ENCODE assay signal across 1 cellular context in the genomic region with DNA sequence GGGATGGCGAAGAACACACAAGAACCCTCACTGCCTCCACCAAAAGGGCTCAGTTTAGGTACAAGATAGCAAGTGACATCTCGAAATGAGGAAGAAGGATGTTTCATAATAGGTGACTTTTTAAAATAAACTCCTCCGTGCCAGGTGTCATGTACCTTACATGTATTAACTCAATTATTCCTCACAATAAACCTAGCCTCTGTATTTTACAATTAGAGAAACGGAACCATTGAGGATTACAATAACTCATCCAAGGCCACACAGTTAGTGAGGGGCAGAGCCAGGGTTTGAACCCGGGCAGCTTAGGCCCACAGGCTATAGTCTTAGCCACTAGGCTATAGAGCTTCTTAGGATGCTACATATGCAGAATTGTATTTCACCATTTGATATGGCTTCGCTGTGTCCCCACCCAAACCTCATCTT.
A peak's percentile ranks its signal among the peaks of the same experiment; 100 is the strongest.
TF ChIP-seq lines count a peak whose summit lies in the region.

No MANE protein-coding gene starts in this region.

TF ChIP-seq in HEK293, 187 proteins besides CTCF, POLR2A, EP300 and RAD21 (continued from another document and continues in another):
- TF ChIP-seq, protein P1, sequence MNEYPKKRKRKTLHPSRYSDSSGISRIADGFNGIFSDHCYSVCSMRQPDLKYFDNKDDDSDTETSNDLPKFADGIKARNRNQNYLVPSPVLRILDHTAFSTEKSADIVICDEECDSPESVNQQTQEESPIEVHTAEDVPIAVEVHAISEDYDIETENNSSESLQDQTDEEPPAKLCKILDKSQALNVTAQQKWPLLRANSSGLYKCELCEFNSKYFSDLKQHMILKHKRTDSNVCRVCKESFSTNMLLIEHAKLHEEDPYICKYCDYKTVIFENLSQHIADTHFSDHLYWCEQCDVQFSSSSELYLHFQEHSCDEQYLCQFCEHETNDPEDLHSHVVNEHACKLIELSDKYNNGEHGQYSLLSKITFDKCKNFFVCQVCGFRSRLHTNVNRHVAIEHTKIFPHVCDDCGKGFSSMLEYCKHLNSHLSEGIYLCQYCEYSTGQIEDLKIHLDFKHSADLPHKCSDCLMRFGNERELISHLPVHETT (tag by site-specific recombination; IDR thresholded peaks at IDR 0.05): peak; percentile 30; the same call in 1 of the 2 replicates
- no peak for TF ChIP-seq KLF9 (tag by site-specific recombination; IDR thresholded peaks at IDR 0.05; ENCODE audit: low read depth)
- TF ChIP-seq ZNF266 (tag by site-specific recombination; IDR thresholded peaks at IDR 0.05; ENCODE audit: low read depth): no peak
- TF ChIP-seq, protein P2, sequence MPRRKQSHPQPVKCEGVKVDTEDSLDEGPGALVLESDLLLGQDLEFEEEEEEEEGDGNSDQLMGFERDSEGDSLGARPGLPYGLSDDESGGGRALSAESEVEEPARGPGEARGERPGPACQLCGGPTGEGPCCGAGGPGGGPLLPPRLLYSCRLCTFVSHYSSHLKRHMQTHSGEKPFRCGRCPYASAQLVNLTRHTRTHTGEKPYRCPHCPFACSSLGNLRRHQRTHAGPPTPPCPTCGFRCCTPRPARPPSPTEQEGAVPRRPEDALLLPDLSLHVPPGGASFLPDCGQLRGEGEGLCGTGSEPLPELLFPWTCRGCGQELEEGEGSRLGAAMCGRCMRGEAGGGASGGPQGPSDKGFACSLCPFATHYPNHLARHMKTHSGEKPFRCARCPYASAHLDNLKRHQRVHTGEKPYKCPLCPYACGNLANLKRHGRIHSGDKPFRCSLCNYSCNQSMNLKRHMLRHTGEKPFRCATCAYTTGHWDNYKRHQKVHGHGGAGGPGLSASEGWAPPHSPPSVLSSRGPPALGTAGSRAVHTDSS (tag by site-specific recombination; IDR thresholded peaks at IDR 0.05): peak; percentile 51
- TF ChIP-seq, protein P3, sequence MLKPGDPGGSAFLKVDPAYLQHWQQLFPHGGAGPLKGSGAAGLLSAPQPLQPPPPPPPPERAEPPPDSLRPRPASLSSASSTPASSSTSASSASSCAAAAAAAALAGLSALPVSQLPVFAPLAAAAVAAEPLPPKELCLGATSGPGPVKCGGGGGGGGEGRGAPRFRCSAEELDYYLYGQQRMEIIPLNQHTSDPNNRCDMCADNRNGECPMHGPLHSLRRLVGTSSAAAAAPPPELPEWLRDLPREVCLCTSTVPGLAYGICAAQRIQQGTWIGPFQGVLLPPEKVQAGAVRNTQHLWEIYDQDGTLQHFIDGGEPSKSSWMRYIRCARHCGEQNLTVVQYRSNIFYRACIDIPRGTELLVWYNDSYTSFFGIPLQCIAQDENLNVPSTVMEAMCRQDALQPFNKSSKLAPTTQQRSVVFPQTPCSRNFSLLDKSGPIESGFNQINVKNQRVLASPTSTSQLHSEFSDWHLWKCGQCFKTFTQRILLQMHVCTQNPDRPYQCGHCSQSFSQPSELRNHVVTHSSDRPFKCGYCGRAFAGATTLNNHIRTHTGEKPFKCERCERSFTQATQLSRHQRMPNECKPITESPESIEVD (tag by site-specific recombination; IDR thresholded peaks at IDR 0.05): peak; percentile 48; the same call in 1 of the 2 replicates
- TF ChIP-seq RBAK (tag by site-specific recombination; IDR thresholded peaks at IDR 0.05): no peak
- peak; percentile 33; the same call in 1 of the 2 replicates for TF ChIP-seq ZNF501 (tag by site-specific recombination; IDR thresholded peaks at IDR 0.05)
- no peak for TF ChIP-seq ZNF776 (tag by site-specific recombination; IDR thresholded peaks at IDR 0.05; ENCODE audit: borderline replicate concordance)
- no peak for TF ChIP-seq ZNF433 (tag by site-specific recombination; IDR thresholded peaks at IDR 0.05; ENCODE audit: low read depth)
- no peak for TF ChIP-seq ZNF391 (tag by site-specific recombination; IDR thresholded peaks at IDR 0.05; ENCODE audit: borderline replicate concordance, low read depth)
- TF ChIP-seq OSR2 (tag by site-specific recombination; IDR thresholded peaks at IDR 0.05): no peak; the same call in 1 of the 2 replicates
- TF ChIP-seq, protein P4, sequence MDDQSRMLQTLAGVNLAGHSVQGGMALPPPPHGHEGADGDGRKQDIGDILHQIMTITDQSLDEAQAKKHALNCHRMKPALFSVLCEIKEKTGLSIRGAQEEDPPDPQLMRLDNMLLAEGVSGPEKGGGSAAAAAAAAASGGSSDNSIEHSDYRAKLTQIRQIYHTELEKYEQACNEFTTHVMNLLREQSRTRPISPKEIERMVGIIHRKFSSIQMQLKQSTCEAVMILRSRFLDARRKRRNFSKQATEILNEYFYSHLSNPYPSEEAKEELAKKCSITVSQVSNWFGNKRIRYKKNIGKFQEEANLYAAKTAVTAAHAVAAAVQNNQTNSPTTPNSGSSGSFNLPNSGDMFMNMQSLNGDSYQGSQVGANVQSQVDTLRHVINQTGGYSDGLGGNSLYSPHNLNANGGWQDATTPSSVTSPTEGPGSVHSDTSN (CRISPR knock-in tag; IDR thresholded peaks at IDR 0.05): no peak
- TF ChIP-seq ZBTB17 (tag by site-specific recombination; IDR thresholded peaks at IDR 0.05): no peak
- TF ChIP-seq ZNF138 (tag by site-specific recombination; IDR thresholded peaks at IDR 0.05; ENCODE audit: borderline replicate concordance): no peak
- no peak for TF ChIP-seq ZNF473 (tag by site-specific recombination; IDR thresholded peaks at IDR 0.05)
- TF ChIP-seq WT1 (tag by site-specific recombination; IDR thresholded peaks at IDR 0.05): no peak
- TF ChIP-seq ZNF157 (tag by site-specific recombination; IDR thresholded peaks at IDR 0.05): no peak
- TF ChIP-seq ZNF24 (tag by site-specific recombination; IDR thresholded peaks at IDR 0.05): peak; percentile 49; the same call in 1 of the 2 replicates
- TF ChIP-seq ZNF768 (tag by site-specific recombination; IDR thresholded peaks at IDR 0.05): no peak
- TF ChIP-seq ZNF16 (tag by site-specific recombination; IDR thresholded peaks at IDR 0.05; ENCODE audit: low read depth): no peak
- no peak for TF ChIP-seq ZNF624 (tag by site-specific recombination; IDR thresholded peaks at IDR 0.05)
- 0 out of 2 replicates have a peak, but pooled peaks have one; percentile 3 for TF ChIP-seq IKZF3 (tag by site-specific recombination; IDR thresholded peaks at IDR 0.05)
- TF ChIP-seq ZNF571 (tag by site-specific recombination; IDR thresholded peaks at IDR 0.05): no peak
- no peak for TF ChIP-seq ZNF169 (tag by site-specific recombination; IDR thresholded peaks at IDR 0.05)
- TF ChIP-seq, protein P5, sequence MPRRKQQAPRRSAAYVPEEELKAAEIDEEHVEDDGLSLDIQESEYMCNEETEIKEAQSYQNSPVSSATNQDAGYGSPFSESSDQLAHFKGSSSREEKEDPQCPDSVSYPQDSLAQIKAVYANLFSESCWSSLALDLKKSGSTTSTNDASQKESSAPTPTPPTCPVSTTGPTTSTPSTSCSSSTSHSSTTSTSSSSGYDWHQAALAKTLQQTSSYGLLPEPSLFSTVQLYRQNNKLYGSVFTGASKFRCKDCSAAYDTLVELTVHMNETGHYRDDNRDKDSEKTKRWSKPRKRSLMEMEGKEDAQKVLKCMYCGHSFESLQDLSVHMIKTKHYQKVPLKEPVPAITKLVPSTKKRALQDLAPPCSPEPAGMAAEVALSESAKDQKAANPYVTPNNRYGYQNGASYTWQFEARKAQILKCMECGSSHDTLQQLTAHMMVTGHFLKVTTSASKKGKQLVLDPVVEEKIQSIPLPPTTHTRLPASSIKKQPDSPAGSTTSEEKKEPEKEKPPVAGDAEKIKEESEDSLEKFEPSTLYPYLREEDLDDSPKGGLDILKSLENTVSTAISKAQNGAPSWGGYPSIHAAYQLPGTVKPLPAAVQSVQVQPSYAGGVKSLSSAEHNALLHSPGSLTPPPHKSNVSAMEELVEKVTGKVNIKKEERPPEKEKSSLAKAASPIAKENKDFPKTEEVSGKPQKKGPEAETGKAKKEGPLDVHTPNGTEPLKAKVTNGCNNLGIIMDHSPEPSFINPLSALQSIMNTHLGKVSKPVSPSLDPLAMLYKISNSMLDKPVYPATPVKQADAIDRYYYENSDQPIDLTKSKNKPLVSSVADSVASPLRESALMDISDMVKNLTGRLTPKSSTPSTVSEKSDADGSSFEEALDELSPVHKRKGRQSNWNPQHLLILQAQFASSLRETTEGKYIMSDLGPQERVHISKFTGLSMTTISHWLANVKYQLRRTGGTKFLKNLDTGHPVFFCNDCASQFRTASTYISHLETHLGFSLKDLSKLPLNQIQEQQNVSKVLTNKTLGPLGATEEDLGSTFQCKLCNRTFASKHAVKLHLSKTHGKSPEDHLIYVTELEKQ (tag by site-specific recombination; IDR thresholded peaks at IDR 0.05; ENCODE audit: borderline replicate concordance): peak; percentile 63
- TF ChIP-seq ZNF785 (tag by site-specific recombination; IDR thresholded peaks at IDR 0.05): no peak
- TF ChIP-seq ZBTB7A (tag by site-specific recombination; IDR thresholded peaks at IDR 0.05; ENCODE audit: low read depth): peak; percentile 16; the same call in 1 of the 2 replicates
- 0 out of 2 replicates have a peak, but pooled peaks have one; percentile 15 for TF ChIP-seq GLI2 (tag by site-specific recombination; IDR thresholded peaks at IDR 0.05; ENCODE audit: borderline replicate concordance, low read depth)
- TF ChIP-seq YY1 (tag by site-specific recombination; IDR thresholded peaks at IDR 0.05): peak; percentile 46; the same call in 1 of the 2 replicates
- TF ChIP-seq ZNF366 (tag by site-specific recombination; conservative IDR thresholded peaks at IDR 0.05): peak; percentile 62
- TF ChIP-seq SP3 (tag by site-specific recombination; IDR thresholded peaks at IDR 0.05): no peak; the same call in 1 of the 2 replicates
- TF ChIP-seq, protein P6, sequence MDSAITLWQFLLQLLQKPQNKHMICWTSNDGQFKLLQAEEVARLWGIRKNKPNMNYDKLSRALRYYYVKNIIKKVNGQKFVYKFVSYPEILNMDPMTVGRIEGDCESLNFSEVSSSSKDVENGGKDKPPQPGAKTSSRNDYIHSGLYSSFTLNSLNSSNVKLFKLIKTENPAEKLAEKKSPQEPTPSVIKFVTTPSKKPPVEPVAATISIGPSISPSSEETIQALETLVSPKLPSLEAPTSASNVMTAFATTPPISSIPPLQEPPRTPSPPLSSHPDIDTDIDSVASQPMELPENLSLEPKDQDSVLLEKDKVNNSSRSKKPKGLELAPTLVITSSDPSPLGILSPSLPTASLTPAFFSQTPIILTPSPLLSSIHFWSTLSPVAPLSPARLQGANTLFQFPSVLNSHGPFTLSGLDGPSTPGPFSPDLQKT (IDR thresholded peaks at IDR 0.05; ENCODE audit: borderline replicate concordance, low read depth, low read length): no peak
- no peak for TF ChIP-seq ZNF560 (tag by site-specific recombination; IDR thresholded peaks at IDR 0.05; ENCODE audit: borderline replicate concordance)
- no peak for TF ChIP-seq ZNF19 (tag by site-specific recombination; IDR thresholded peaks at IDR 0.05; ENCODE audit: low read depth)
- no peak for TF ChIP-seq ZNF837 (tag by site-specific recombination; IDR thresholded peaks at IDR 0.05)
- TF ChIP-seq, protein P7, sequence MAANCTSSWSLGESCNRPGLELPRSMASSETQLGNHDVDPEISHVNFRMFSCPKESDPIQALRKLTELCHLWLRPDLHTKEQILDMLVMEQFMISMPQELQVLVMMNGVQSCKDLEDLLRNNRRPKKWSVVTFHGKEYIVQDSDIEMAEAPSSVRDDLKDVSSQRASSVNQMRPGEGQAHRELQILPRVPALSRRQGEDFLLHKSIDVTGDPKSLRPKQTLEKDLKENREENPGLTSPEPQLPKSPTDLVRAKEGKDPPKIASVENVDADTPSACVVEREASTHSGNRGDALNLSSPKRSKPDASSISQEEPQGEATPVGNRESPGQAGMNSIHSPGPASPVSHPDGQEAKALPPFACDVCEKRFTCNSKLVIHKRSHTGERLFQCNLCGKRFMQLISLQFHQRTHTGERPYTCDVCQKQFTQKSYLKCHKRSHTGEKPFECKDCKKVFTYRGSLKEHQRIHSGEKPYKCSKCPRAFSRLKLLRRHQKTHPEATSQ (tag by site-specific recombination; IDR thresholded peaks at IDR 0.05): peak; percentile 97
- no peak for TF ChIP-seq KLF16 (tag by site-specific recombination; IDR thresholded peaks at IDR 0.05)
- no peak for TF ChIP-seq ZFHX2 (tag by site-specific recombination; conservative IDR thresholded peaks at IDR 0.05)
- TF ChIP-seq ZNF2 (tag by site-specific recombination; IDR thresholded peaks at IDR 0.05): peak; percentile 45; the same call in 1 of the 2 replicates
- peak; percentile 82 for TF ChIP-seq ZNF660 (tag by site-specific recombination; IDR thresholded peaks at IDR 0.05)
- TF ChIP-seq, protein P8, sequence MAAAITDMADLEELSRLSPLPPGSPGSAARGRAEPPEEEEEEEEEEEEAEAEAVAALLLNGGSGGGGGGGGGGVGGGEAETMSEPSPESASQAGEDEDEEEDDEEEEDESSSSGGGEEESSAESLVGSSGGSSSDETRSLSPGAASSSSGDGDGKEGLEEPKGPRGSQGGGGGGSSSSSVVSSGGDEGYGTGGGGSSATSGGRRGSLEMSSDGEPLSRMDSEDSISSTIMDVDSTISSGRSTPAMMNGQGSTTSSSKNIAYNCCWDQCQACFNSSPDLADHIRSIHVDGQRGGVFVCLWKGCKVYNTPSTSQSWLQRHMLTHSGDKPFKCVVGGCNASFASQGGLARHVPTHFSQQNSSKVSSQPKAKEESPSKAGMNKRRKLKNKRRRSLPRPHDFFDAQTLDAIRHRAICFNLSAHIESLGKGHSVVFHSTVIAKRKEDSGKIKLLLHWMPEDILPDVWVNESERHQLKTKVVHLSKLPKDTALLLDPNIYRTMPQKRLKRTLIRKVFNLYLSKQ (tag by site-specific recombination; IDR thresholded peaks at IDR 0.05; ENCODE audit: borderline replicate concordance): no peak
- TF ChIP-seq KLF1 (tag by site-specific recombination; IDR thresholded peaks at IDR 0.05): no peak
- TF ChIP-seq, protein P9, sequence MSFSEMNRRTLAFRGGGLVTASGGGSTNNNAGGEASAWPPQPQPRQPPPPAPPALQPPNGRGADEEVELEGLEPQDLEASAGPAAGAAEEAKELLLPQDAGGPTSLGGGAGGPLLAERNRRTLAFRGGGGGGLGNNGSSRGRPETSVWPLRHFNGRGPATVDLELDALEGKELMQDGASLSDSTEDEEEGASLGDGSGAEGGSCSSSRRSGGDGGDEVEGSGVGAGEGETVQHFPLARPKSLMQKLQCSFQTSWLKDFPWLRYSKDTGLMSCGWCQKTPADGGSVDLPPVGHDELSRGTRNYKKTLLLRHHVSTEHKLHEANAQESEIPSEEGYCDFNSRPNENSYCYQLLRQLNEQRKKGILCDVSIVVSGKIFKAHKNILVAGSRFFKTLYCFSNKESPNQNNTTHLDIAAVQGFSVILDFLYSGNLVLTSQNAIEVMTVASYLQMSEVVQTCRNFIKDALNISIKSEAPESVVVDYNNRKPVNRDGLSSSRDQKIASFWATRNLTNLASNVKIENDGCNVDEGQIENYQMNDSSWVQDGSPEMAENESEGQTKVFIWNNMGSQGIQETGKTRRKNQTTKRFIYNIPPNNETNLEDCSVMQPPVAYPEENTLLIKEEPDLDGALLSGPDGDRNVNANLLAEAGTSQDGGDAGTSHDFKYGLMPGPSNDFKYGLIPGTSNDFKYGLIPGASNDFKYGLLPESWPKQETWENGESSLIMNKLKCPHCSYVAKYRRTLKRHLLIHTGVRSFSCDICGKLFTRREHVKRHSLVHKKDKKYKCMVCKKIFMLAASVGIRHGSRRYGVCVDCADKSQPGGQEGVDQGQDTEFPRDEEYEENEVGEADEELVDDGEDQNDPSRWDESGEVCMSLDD (tag by site-specific recombination; IDR thresholded peaks at IDR 0.05): no peak
- TF ChIP-seq SP7 (tag by site-specific recombination; IDR thresholded peaks at IDR 0.05): no peak
- TF ChIP-seq ZEB2 (tag by site-specific recombination; IDR thresholded peaks at IDR 0.05): peak; percentile 91
- no peak for TF ChIP-seq SALL2 (tag by site-specific recombination; IDR thresholded peaks at IDR 0.05; ENCODE audit: borderline replicate concordance)
- peak; percentile 52; the same call in 1 of the 2 replicates for TF ChIP-seq KLF8 (tag by site-specific recombination; IDR thresholded peaks at IDR 0.05)
- no peak for TF ChIP-seq ZBTB21 (tag by site-specific recombination; IDR thresholded peaks at IDR 0.05)
- TF ChIP-seq ZNF184 (tag by site-specific recombination; IDR thresholded peaks at IDR 0.05): no peak
- no peak for TF ChIP-seq ZNF548 (tag by site-specific recombination; IDR thresholded peaks at IDR 0.05)
